24 cellular contexts compared by ENCODE assay signal in genomic region chr17:81630274-81630673, GRCh38. TPM values are rescaled to one million over a fixed set of nuclear protein-coding genes. Genes with fewer than 3 reads are reported as not detected.
"Had no signal": no experiment of that assay in that cellular context is flagged by ENCODE, and none has a peak within 500 bp of the region (broad histone marks: within the 10 kb centered on the region; RNA-seq: fewer than 3 reads in every experiment).

No MANE protein-coding gene starts in this region.

- H3K27me3 Mint-ChIP-seq: naive thymus-derived CD8-positive, alpha-beta T cell had no signal

- H3K9me3 ChIP-seq: esophagus squamous epithelium, lower lobe of right lung, neutrophil, pancreas, right lobe of liver, testis, tibial artery, upper lobe of left lung had no signal

- H3K4me3 ChIP-seq: coronary artery, esophagus squamous epithelium, lower lobe of right lung, pancreas, right lobe of liver, testis, tibial artery, upper lobe of left lung had no signal

- H3K27ac ChIP-seq: coronary artery, esophagus squamous epithelium, lower lobe of right lung, neutrophil, pancreas, right lobe of liver, testis, tibial artery, upper lobe of left lung had no signal

- ATAC-seq: left ventricle myocardium superior; lower lobe of right lung; naive thymus-derived CD8-positive, alpha-beta T cell; pancreas; right lobe of liver; stimulated activated naive CD8-positive, alpha-beta T cell treated with anti-CD3 and anti-CD28 coated beads, Interleukin-15, Interleukin-2, amounts not matched to agents 100 U/mL and 50 U/mL, for 24 hours had no signal

- DNase-seq: dermis blood vessel endothelial cell; effector memory CD4-positive, alpha-beta T cell; erythroblast; esophagus squamous epithelium; foreskin melanocyte; hypothalamus; left ventricle myocardium superior; lower lobe of right lung; naive thymus-derived CD8-positive, alpha-beta T cell; right lobe of liver; small intestine; stimulated activated CD4-positive, alpha-beta T cell treated with anti-CD3 and anti-CD28 coated beads, Interleukin-15, amount 100 ng/mL, for 24 hours; stimulated activated CD4-positive, alpha-beta T cell treated with anti-CD3 and anti-CD28 coated beads, Interleukin-2, amount 100 ng/mL, for 48 hours; stimulated activated CD8-positive, alpha-beta memory T cell treated with anti-CD3 and anti-CD28 coated beads, Interleukin-4, amount 100 ng/mL, for 48 hours; stimulated activated naive CD8-positive, alpha-beta T cell treated with anti-CD3 and anti-CD28 coated beads, Interleukin-15, Interleukin-2, amounts not matched to agents 100 U/mL and 50 U/mL, for 24 hours; substantia nigra; testis; tibial artery; upper lobe of left lung had no signal

- H3K27me3 ChIP-seq: esophagus squamous epithelium, neutrophil, pancreas, right lobe of liver, testis, tibial artery, upper lobe of left lung had no signal

- H3K4me3 Mint-ChIP-seq: naive thymus-derived CD8-positive, alpha-beta T cell had no signal

RNA-seq across cellular contexts. Expression of gene TSPAN10, which starts 6.7 kb away (rescaled TPM):
- total RNA-seq: left ventricle myocardium superior had no signal

RNA-seq across cellular contexts. Expression of gene PDE6G, which starts 26.1 kb away (rescaled TPM):
- total RNA-seq: esophagus squamous epithelium, left ventricle myocardium superior, myocyte, posterior vena cava had no signal
